20 cellular contexts compared by ENCODE assay signal in the genomic region with DNA sequence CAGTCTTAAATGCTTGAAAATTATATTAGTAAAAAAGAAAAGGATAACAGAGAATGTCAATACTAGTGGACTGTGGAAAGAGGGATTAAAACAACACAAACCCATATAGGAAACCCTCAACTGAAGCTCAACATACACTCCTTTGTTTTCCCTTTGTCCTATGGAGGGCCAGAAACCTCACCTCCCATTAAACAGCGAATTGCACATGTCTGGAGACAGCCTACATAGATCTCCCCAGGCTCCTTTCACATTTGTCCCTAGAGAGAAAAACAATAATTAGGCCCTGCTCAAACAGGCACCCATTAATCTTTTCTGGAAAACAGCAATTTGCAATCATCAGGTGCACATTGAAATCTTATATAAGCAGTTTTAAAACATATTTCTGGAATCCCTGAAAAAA.
DNase-seq lines count a peak whose midpoint lies in the region; ATAC-seq, FAIRE-seq and TF ChIP-seq lines count a peak whose summit lies in the region.
"Had no signal": no experiment of that assay in that cellular context is flagged by ENCODE, and none has a peak within 500 bp of the region (broad histone marks: within the 10 kb centered on the region; RNA-seq: fewer than 3 reads in every experiment).

No MANE protein-coding gene starts in this region.

- no peak overlapping the region for H3K4me3 ChIP-seq in mesendoderm (ENCODE audit: low read length)
- H3K4me3 ChIP-seq: GM12878, SJSA1 had no signal

- H3K27ac ChIP-seq in mesendoderm (ENCODE audit: low read depth, low read length), result no peak overlapping the region
- H3K27ac ChIP-seq: 22Rv1, KMS-11, SJSA1 had no signal

- no peak overlapping the region for H3K4me2 ChIP-seq in mesendoderm (ENCODE audit: low read length)
- H3K4me2 ChIP-seq: KMS-11 had no signal

- no peak overlapping the region for H2BK15ac ChIP-seq in mesendoderm (replicated peaks; ENCODE audit: low read depth)

- no peak overlapping the region for H2BK5ac ChIP-seq in mesendoderm (ENCODE audit: low read length)

- no CpG with 5 or more reads among the region's 1 CpG for WGBS in mesendoderm (ENCODE audit: extremely low coverage, insufficient coverage, low lambda C conversion rate)

- TF ChIP-seq CTCF in D721Med (IDR thresholded peaks at IDR 0.05; ENCODE audit: insufficient read depth, missing control alignments), result no peak

- no peak for FAIRE-seq in D721Med (lab: Jason Lieb, UNC)
- FAIRE-seq: GM12878 had no signal

- no peaks in the 10 kb centered on the region for H3K27me3 ChIP-seq in mesendoderm (ENCODE audit: insufficient read depth, low read length, poor library complexity)
- H3K27me3 ChIP-seq: SJSA1 had no signal

- H2BK120ac ChIP-seq in mesendoderm (ENCODE audit: low read depth, low read length), result no peak overlapping the region

- ATAC-seq in GM21526 (IDR thresholded peaks at IDR 0.05; ENCODE audit: low FRiP score, unreplicated experiment), result no peak
- no peak for ATAC-seq in HG02852 (IDR thresholded peaks at IDR 0.05; ENCODE audit: unreplicated experiment)
- ATAC-seq: GM12878, PC-3 had no signal

- H2AK5ac ChIP-seq in mesendoderm (ENCODE audit: low read length), result no peak overlapping the region

- H3K18ac ChIP-seq in mesendoderm (ENCODE audit: low read length), result no peak overlapping the region

- no peak overlapping the region for H3K9ac ChIP-seq in mesendoderm (ENCODE audit: low read length)
- H3K9ac ChIP-seq: KMS-11 had no signal

- no peak overlapping the region for H4K5ac ChIP-seq in mesendoderm (ENCODE audit: low read length)

- H3K79me1 ChIP-seq in mesendoderm (ENCODE audit: low read length), result no peaks in the 10 kb centered on the region

- DNase-seq in NCI-H1105 treated with DMSO at 0.1 percent for 48 hours (lab: John Stamatoyannopoulos, UW) (peak; percentile 55), NCI-H1105 (lab: John Stamatoyannopoulos, UW) (no peak), NCI-H1417 (lab: John Stamatoyannopoulos, UW) (peak in 2 of 3 experiments; percentile 81 to 98), NCI-H748 treated with DMSO at 0.1 percent for 48 hours (lab: John Stamatoyannopoulos, UW) (peak; percentile 52), mesendoderm (peak; percentile 7), D721Med (ENCODE audit: insufficient read length, low spot score) (no peak)
- DNase-seq: CD4-positive, alpha-beta memory T cell; DMS79 treated with DMSO at 0.1 percent for 48 hours; GDM1; GOT3; NCI-H187; NCI-H226; NCI-H526; PC-3 had no signal

- H3K56ac ChIP-seq in mesendoderm (ENCODE audit: low read length), result no peak overlapping the region

- no peak overlapping the region for H3K4ac ChIP-seq in mesendoderm (ENCODE audit: low read depth, low read length)

- no peak overlapping the region for H4K8ac ChIP-seq in mesendoderm (ENCODE audit: low read depth, low read length)

- no peaks in the 10 kb centered on the region for H3K36me3 ChIP-seq in mesendoderm (ENCODE audit: control insufficient read depth, insufficient read depth, low read length)
- H3K36me3 ChIP-seq: SJSA1 had no signal

- no peak overlapping the region for H3K23ac ChIP-seq in mesendoderm (ENCODE audit: low read length)

- H3K4me1 ChIP-seq in mesendoderm (ENCODE audit: control insufficient read depth, low read depth, low read length), result peaks cover 9% of the 10 kb centered on the region
- H3K4me1 ChIP-seq: SJSA1 had no signal

- no peaks in the 10 kb centered on the region for H3K79me2 ChIP-seq in mesendoderm (ENCODE audit: control insufficient read depth, insufficient read depth, low read length)

Comparison
In these comparisons a context has a peak if more than half of its experiments do, and no peak if none do; other contexts are left out.
1. DNase-seq: peak in NCI-H1105 treated with DMSO at 0.1 percent for 48 hours (single experiment), NCI-H1417 (2 of 3), NCI-H748 treated with DMSO at 0.1 percent for 48 hours (single experiment) and mesendoderm (single experiment); none in NCI-H1105 (single experiment) and D721Med (single experiment).